Comparison of ENCODE assay signal across 8 cellular contexts in genomic region chr12:50221228-50222008, GRCh38. TPM values are rescaled to one million over a fixed set of nuclear protein-coding genes. Genes with fewer than 3 reads are reported as not detected.
DNase-seq lines count a peak whose midpoint lies in the region; ATAC-seq and TF ChIP-seq lines count a peak whose summit lies in the region.

No MANE protein-coding gene starts in this region.

- peaks cover 0 to 5% of the 10 kb centered on the region in 2 donors for H3K4me1 ChIP-seq in mucosa of rectum (ENCODE audit: control insufficient read depth in 2 of 2, insufficient read depth in 2 of 2, low read length in 2 of 2)

- H3K9ac ChIP-seq in mucosa of rectum (ENCODE audit: low read depth in 1 of 2, low read length in 2 of 2) = peak overlapping the region; percentile 42 to 63

- peaks cover 24 to 36% of the 10 kb centered on the region in 2 donors for H3K36me3 ChIP-seq in mucosa of rectum (ENCODE audit: control insufficient read depth in 2 of 2, insufficient read depth in 2 of 2, low read length in 2 of 2)

- H3K9me3 ChIP-seq in mucosa of rectum (ENCODE audit: control insufficient read depth in 2 of 2, low read length in 2 of 2) = no peaks in the 10 kb centered on the region

- H3K27ac ChIP-seq in dorsolateral prefrontal cortex (peak overlapping the region in 54 of 59 donors; percentile 5 to 87 (median 68)), mucosa of rectum (ENCODE audit: low read depth in 2 of 2, low read length in 2 of 2) (peak overlapping the region; percentile 46 to 69)

- TF ChIP-seq CTCF in dorsolateral prefrontal cortex (IDR thresholded peaks at IDR 0.05 in 54 of 56, conservative IDR thresholded peaks at IDR 0.05 in 2 of 56; ENCODE audit: low read depth in 1 of 56, partially characterized antibody in 56 of 56) = no peak

- intact Hi-C loops in dorsolateral prefrontal cortex (cut with DNase I) = no loop called here

- DNase-seq in Ammon's horn (ENCODE audit: low spot score) = peak; percentile 40
- DNase-seq in NCI-H526 (lab: John Stamatoyannopoulos, UW) = peak; percentile 97
- DNase-seq in dorsolateral prefrontal cortex = no peak
- no peak for DNase-seq in NCI-H226
- DNase-seq in germinal center (ENCODE audit: low spot score) = no peak
- DNase-seq in activated T-cell treated with anti-CD3 and anti-CD28 coated beads, Interleukin-2, amount 50 U/mL, for 48 hours = no peak

- H3K4me3 ChIP-seq in dorsolateral prefrontal cortex (peak overlapping the region in 56 of 59 donors; percentile 0 to 67 (median 42)), mucosa of rectum (ENCODE audit: low read length in 2 of 2) (peak overlapping the region; percentile 28 to 60)

- peak; percentile 33 for ATAC-seq in GM21786 (IDR thresholded peaks at IDR 0.05; ENCODE audit: unreplicated experiment)

- no peaks in the 10 kb centered on the region for H3K27me3 ChIP-seq in dorsolateral prefrontal cortex
- H3K27me3 ChIP-seq in mucosa of rectum (ENCODE audit: control insufficient read depth in 2 of 2, insufficient read depth in 2 of 2, low read length in 2 of 2) = no peaks in the 10 kb centered on the region

RNA-seq across cellular contexts. Expression of gene CERS5, which starts 54.2 kb away (rescaled TPM):
- total RNA-seq in dorsolateral prefrontal cortex = 100 to 1,000 TPM in 13 of 120 experiments, 10 to 100 TPM in 107; 48.2 to 123 (median 77.2) TPM

Comparison
In these comparisons a context has a peak if more than half of its experiments do, and no peak if none do; other contexts are left out.
1. DNase-seq: peak in Ammon's horn (single experiment) and NCI-H526 (2 of 2); none in dorsolateral prefrontal cortex (0 of 10), NCI-H226 (single experiment), germinal center (single experiment) and activated T-cell treated with anti-CD3 and anti-CD28 coated beads, Interleukin-2, amount 50 U/mL, for 48 hours (0 of 2).